Comparison of ENCODE assay signal across 8 cellular contexts in the genomic region with DNA sequence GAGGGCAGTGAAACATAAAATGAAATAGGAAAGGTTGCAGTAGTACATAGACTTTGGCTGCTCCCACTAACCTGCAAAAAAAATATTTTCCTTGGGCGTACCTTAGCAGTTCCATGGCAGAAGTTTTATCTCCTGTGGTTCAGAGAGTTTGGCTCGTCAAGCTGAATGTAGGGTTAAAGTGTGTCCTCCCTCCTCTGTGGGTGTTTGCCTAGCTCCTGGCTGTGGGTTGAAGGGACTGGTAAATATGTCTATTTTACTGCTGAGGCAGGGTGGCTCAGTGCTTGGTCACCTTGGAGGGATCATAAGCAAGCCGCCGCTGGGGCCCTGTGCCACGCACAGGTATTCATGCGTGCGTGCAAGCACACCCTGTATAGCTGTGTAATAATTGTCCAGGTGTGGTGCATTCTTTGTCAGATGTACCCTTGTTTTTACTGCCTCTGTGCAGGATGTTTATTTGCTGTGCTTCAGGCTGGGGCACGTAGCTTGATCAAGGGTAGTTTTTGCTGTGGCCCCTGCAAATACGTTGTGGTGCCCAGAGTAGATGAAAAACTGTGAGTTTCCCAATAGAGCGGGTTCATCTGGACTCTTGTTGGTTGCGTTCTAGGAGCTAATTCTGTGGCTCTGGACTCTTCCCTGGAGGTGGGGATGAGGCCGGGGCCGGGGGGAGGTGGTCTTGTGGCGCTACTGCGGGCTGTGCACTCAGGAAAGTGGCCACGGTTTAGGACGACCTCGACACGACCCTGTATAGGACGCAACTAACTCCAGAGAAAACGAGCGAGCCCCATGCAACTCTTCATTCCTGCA. TPM values are rescaled to one million over a fixed set of nuclear protein-coding genes. Genes with fewer than 3 reads are reported as not detected.
DNase-seq lines count a peak whose midpoint lies in the region; ATAC-seq and TF ChIP-seq lines count a peak whose summit lies in the region.

No MANE protein-coding gene starts in this region.

- no peak for TF ChIP-seq CTCF in LNCaP clone FGC (IDR thresholded peaks at IDR 0.05; ENCODE audit: control insufficient read depth, extremely low read depth, insufficient read depth)
- no peak for TF ChIP-seq CTCF in astrocyte of the cerebellum (IDR thresholded peaks at IDR 0.05; ENCODE audit: low read depth, low read length, missing control alignments)
- TF ChIP-seq CTCF in lower lobe of right lung (IDR thresholded peaks at IDR 0.05): no peak
- no peak for TF ChIP-seq CTCF in tibial nerve (IDR thresholded peaks at IDR 0.05)

- TF ChIP-seq POLR2A in tibial nerve (IDR thresholded peaks at IDR 0.05): no peak

- in situ Hi-C loops in astrocyte of the cerebellum (cut with HindIII; ENCODE audit: low sequenced_read_pairs): no loop called here

- DNase-seq in LNCaP clone FGC (ENCODE audit: low read depth) (no peak), astrocyte of the cerebellum (ENCODE audit: low read depth) (no peak), lower lobe of right lung (no peak), tibial nerve (ENCODE audit: low spot score in 2 of 2) (no peak), HPDE6-E6E7 (ENCODE audit: extremely low spot score) (no peak), NCI-H1436 treated with DMSO at 0.1 percent for 48 hours (lab: John Stamatoyannopoulos, UW) (no peak)

- H3K27me3 ChIP-seq in lower lobe of right lung (ENCODE audit: low read depth): no peaks in the 10 kb centered on the region
- H3K27me3 ChIP-seq in tibial nerve: peaks cover 0 to 27% of the 10 kb centered on the region in 2 donors

- H3K4me3 ChIP-seq in LNCaP clone FGC (ENCODE audit: low read depth, low read length): peak overlapping the region; percentile 75
- H3K4me3 ChIP-seq in astrocyte of the cerebellum (ENCODE audit: low read depth, low read length): peak overlapping the region; percentile 48
- H3K4me3 ChIP-seq in lower lobe of right lung: peak overlapping the region; percentile 86
- H3K4me3 ChIP-seq in tibial nerve: peak overlapping the region; percentile 39 to 71 (median 57)

- H3K4me1 ChIP-seq in lower lobe of right lung: peaks cover 35% of the 10 kb centered on the region
- H3K4me1 ChIP-seq in tibial nerve: peaks cover 0 to 17% (median 9%) of the 10 kb centered on the region in 4 donors

- ATAC-seq in GM19023 (IDR thresholded peaks at IDR 0.05; ENCODE audit: unreplicated experiment) (peak; percentile 2), lower lobe of right lung (no peak), GM19328 (IDR thresholded peaks at IDR 0.05; ENCODE audit: unreplicated experiment) (no peak)

- WGBS in tibial nerve, 2 donors: 39 to 41% methylated on average over 20 to 22 of the region's 22 CpGs

- TF ChIP-seq EP300 in tibial nerve (IDR thresholded peaks at IDR 0.05): no peak

- H3K27ac ChIP-seq in lower lobe of right lung (peak overlapping the region; percentile 73), tibial nerve (peak overlapping the region in 2 of 4 donors; percentile 23 to 78)

- intact Hi-C loops in lower lobe of right lung (cut with DNase I): no loop called here

- H3K9me3 ChIP-seq in lower lobe of right lung (no peaks in the 10 kb centered on the region), tibial nerve (no peaks in the 10 kb centered on the region)

- H3K36me3 ChIP-seq in lower lobe of right lung (no peaks in the 10 kb centered on the region), tibial nerve (no peaks in the 10 kb centered on the region)

RNA-seq across cellular contexts. Expression of gene SORL1, which starts 0.7 kb away (rescaled TPM):
- total RNA-seq in lower lobe of right lung (74.0 TPM), tibial nerve (10 to 100 TPM in 2 of 4 donors, 1 to 10 TPM in 2; 7.3 to 18.8 (median 12.3) TPM)
